8 cellular contexts compared by ENCODE assay signal in genomic region chr10:31770307-31770902, GRCh38.
DNase-seq lines count a peak whose midpoint lies in the region; ATAC-seq and TF ChIP-seq lines count a peak whose summit lies in the region.

No MANE protein-coding gene starts in this region.

- CTCF ChIA-PET in GM10248 (lab: Yijun Ruan, JAX): interaction anchor here (0.6 to 3.2 kb wide), 32 partner anchors 9 to 1049 kb away, joined by 3 to 32 read pairs (median 4); no protein-coding TSS in a partner anchor

- DNase-seq in GM10248 (ENCODE audit: extremely low spot score) (peak; percentile 75), HAP-1 (ENCODE audit: low spot score in 2 of 2) (peak; percentile 44 to 68), RKO (ENCODE audit: low spot score) (peak; percentile 55), hepatocyte (ENCODE audit: low spot score) (peak; percentile 52), sciatic nerve (ENCODE audit: low spot score) (no peak)
- peak; percentile 72 for DNase-seq in activated naive CD4-positive, alpha-beta T cell treated with anti-CD3 and anti-CD28 coated beads, Interleukin-2, amount 50 U/mL, for 16 hours
- peak; percentile 47 to 49 for DNase-seq in stimulated activated CD4-positive, alpha-beta T cell treated with anti-CD3 and anti-CD28 coated beads, Interleukin-4, amount 100 ng/mL, for 48 hours (ENCODE audit: low read depth in 2 of 2)

- H3K36me3 ChIP-seq in HAP-1 (replicated peaks) (no peaks in the 10 kb centered on the region), hepatocyte (replicated peaks; ENCODE audit: insufficient read depth, low read depth) (no peaks in the 10 kb centered on the region)

- H3K9me2 ChIP-seq in hepatocyte (replicated peaks; ENCODE audit: insufficient read depth): no peaks in the 10 kb centered on the region

- no peak overlapping the region for H3K4me2 ChIP-seq in hepatocyte

- 71% methylated on average over 8 of the region's 8 CpGs for WGBS in hepatocyte (ENCODE audit: low lambda C conversion rate, missing lambda C conversion rate)

- H3K9me3 ChIP-seq in HAP-1 (no peaks in the 10 kb centered on the region), hepatocyte (ENCODE audit: low read depth) (no peaks in the 10 kb centered on the region)

- no peaks in the 10 kb centered on the region for H3K27me3 ChIP-seq in HAP-1 (ENCODE audit: low read depth)
- H3K27me3 ChIP-seq in hepatocyte: no peaks in the 10 kb centered on the region

- intact Hi-C loops in sciatic nerve (cut with DNase I): no loop called here

- H3K79me2 ChIP-seq in hepatocyte: no peaks in the 10 kb centered on the region

- H3K4me1 ChIP-seq in HAP-1: peaks cover 3% of the 10 kb centered on the region; the same call in 1 of the 2 replicates
- H3K4me1 ChIP-seq in hepatocyte (ENCODE audit: insufficient read depth): peaks cover 12% of the 10 kb centered on the region

- no peak overlapping the region for H3K27ac ChIP-seq in hepatocyte

- ATAC-seq in sciatic nerve (no peak), HG02938 (IDR thresholded peaks at IDR 0.05; ENCODE audit: unreplicated experiment) (no peak)

- H4K20me1 ChIP-seq in hepatocyte (ENCODE audit: insufficient read depth, poor library complexity, severe bottlenecking): no peaks in the 10 kb centered on the region

- H2AFZ ChIP-seq in hepatocyte: no peak overlapping the region

- in situ Hi-C loops in HAP-1 (cut with MboI; ENCODE audit: low sequenced_read_pairs): no loop called here

- TF ChIP-seq CTCF in GM10248 (IDR thresholded peaks at IDR 0.05; ENCODE audit: control extremely low read depth, extremely low read depth, low read depth, missing control alignments): peak; percentile 74
- TF ChIP-seq CTCF in hepatocyte (IDR thresholded peaks at IDR 0.05; ENCODE audit: poor library complexity): peak; percentile 52

- H3K4me3 ChIP-seq in HAP-1: no peak overlapping the region
- no peak overlapping the region for H3K4me3 ChIP-seq in hepatocyte

- POLR2A ChIA-PET in GM10248 (lab: Yijun Ruan, JAX): no interaction called here
